31 cellular contexts compared by ENCODE assay signal in the genomic region with DNA sequence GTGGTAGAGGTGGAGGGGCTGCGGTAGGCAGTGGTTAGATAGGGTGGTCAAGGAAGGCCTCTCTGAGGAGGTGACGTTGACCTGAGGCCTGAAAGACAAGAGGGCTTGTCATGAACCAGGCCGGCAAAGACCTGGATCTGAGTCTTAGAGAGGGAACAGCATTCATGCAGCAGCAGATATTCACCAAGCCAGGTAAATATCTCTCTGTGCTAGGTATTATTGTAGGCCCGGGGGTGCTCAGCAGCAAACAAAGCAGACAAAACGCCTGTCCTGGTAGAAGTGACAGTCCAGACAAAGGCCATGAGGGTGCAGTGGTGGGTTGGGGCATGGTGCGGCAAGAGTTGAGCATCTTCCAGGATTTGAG.
"Had no signal": no experiment of that assay in that cellular context is flagged by ENCODE, and none has a peak within 500 bp of the region (broad histone marks: within the 10 kb centered on the region; RNA-seq: fewer than 3 reads in every experiment).

No MANE protein-coding gene starts in this region.

- DNase-seq: heart left ventricle; hypothalamus; immature natural killer cell; kidney; left colon; left lung; lower lobe of right lung; mammary epithelial cell; midbrain; mucosa of descending colon; naive thymus-derived CD4-positive, alpha-beta T cell; nucleus accumbens; pancreas; retina; right cardiac atrium; stimulated activated CD4-positive, alpha-beta T cell treated with anti-CD3 and anti-CD28 coated beads, Interleukin-12 subunit alpha, Interleukin-12 subunit beta, amount 100 ng/mL, for 4 hours; stimulated activated CD4-positive, alpha-beta T cell treated with anti-CD3 and anti-CD28 coated beads, Interleukin-15, amount 100 ng/mL, for 24 hours; stimulated activated CD4-positive, alpha-beta T cell treated with anti-CD3 and anti-CD28 coated beads, Interleukin-2, amount 100 ng/mL, for 24 hours; stimulated activated CD4-positive, alpha-beta T cell treated with anti-CD3 and anti-CD28 coated beads, Interleukin-4, amount 100 ng/mL, for 1 hour; stimulated activated naive CD4-positive, alpha-beta T cell; substantia nigra; upper lobe of right lung had no signal

- H3K4me1 Mint-ChIP-seq: immature natural killer cell, nephron had no signal

- H3K9me3 ChIP-seq: left lung, lower lobe of right lung, mucosa of descending colon, pancreas, prostate gland, upper lobe of right lung had no signal

- H3K27ac Mint-ChIP-seq: immature natural killer cell; nephron; stimulated activated naive CD8-positive, alpha-beta T cell treated with anti-CD3 and anti-CD28 coated beads, Interleukin-15, Interleukin-2, amounts not matched to agents 100 ng/mL and 50 ng/mL, for 24 hours had no signal

- H3K36me3 Mint-ChIP-seq: immature natural killer cell; naive thymus-derived CD4-positive, alpha-beta T cell had no signal

- H3K36me3 ChIP-seq: heart left ventricle, left lung, lower lobe of right lung, pancreas, prostate gland, tibial nerve, upper lobe of right lung had no signal

- FAIRE-seq: islet of Langerhans, kidney, pancreas, urothelium cell line had no signal

- H3K4me3 ChIP-seq: heart left ventricle, left lung, lower lobe of right lung, mucosa of descending colon, pancreas, prostate gland, skin epidermis, tibial nerve, upper lobe of right lung had no signal

- H3K27me3 ChIP-seq: left lung, pancreas, upper lobe of right lung had no signal

- H3K9me3 Mint-ChIP-seq: immature natural killer cell; nephron; neural crest cell; stimulated activated naive CD8-positive, alpha-beta T cell treated with anti-CD3 and anti-CD28 coated beads, Interleukin-15, Interleukin-2, amounts not matched to agents 100 ng/mL and 50 ng/mL, for 24 hours had no signal

- H3K4me3 Mint-ChIP-seq: immature natural killer cell; naive thymus-derived CD4-positive, alpha-beta T cell; nephron; neural crest cell; stimulated activated naive CD8-positive, alpha-beta T cell treated with anti-CD3 and anti-CD28 coated beads, Interleukin-15, Interleukin-2, amounts not matched to agents 100 ng/mL and 50 ng/mL, for 24 hours had no signal

- ATAC-seq: heart left ventricle; left colon; left lung; lower lobe of right lung; mucosa of descending colon; naive thymus-derived CD4-positive, alpha-beta T cell; pancreas; right cardiac atrium; sciatic nerve; upper lobe of right lung had no signal

- H3K4me1 ChIP-seq: heart left ventricle, left lung, lower lobe of right lung, pancreas, prostate gland, tibial nerve, upper lobe of right lung had no signal

- H3K27ac ChIP-seq: heart left ventricle, left lung, lower lobe of right lung, pancreas, prostate gland, skin epidermis, tibial nerve, upper lobe of right lung had no signal
